8 cellular contexts compared by ENCODE assay signal in genomic region chr17:75783803-75784472, GRCh38. TPM values are rescaled to one million over a fixed set of nuclear protein-coding genes. Genes with fewer than 3 reads are reported as not detected.
DNase-seq lines count a peak whose midpoint lies in the region; ATAC-seq and TF ChIP-seq lines count a peak whose summit lies in the region.

No MANE protein-coding gene starts in this region.

- H3K4me2 ChIP-seq in hepatocyte = peak overlapping the region; percentile 73

- H3K4me1 ChIP-seq in hepatocyte (ENCODE audit: insufficient read depth) = peaks cover 35% of the 10 kb centered on the region

- H3K9me3 ChIP-seq in hepatocyte (ENCODE audit: low read depth) = no peaks in the 10 kb centered on the region

- DNase-seq in GF-D8 (lab: John Stamatoyannopoulos, UW) = peak; percentile 55
- peak; percentile 15 for DNase-seq in activated naive CD4-positive, alpha-beta T cell treated with anti-CD3 and anti-CD28 coated beads, Interleukin-2, amount 50 U/mL, for 16 hours
- DNase-seq in hepatocyte (ENCODE audit: low spot score) = peak; percentile 34
- DNase-seq in kidney tubule cell (ENCODE audit: low spot score) = no peak
- DNase-seq in germinal center (ENCODE audit: low spot score) = no peak
- no peak for DNase-seq in NCI-H187 treated with DMSO at 0.1 percent for 48 hours (lab: John Stamatoyannopoulos, UW)

- H3K36me3 ChIP-seq in hepatocyte (replicated peaks; ENCODE audit: insufficient read depth, low read depth) = no peaks in the 10 kb centered on the region

- WGBS in hepatocyte (ENCODE audit: low lambda C conversion rate, missing lambda C conversion rate) = 78% methylated on average over 20 of the region's 20 CpGs

- no peaks in the 10 kb centered on the region for H3K27me3 ChIP-seq in hepatocyte

- peaks cover 5% of the 10 kb centered on the region for H4K20me1 ChIP-seq in hepatocyte (ENCODE audit: insufficient read depth, poor library complexity, severe bottlenecking)

- H3K4me3 ChIP-seq in hepatocyte = no peak overlapping the region
- H3K4me3 ChIP-seq in skin epidermis = peak overlapping the region; percentile 40 to 77 (median 49)

- no peak for TF ChIP-seq CTCF in hepatocyte (IDR thresholded peaks at IDR 0.05; ENCODE audit: poor library complexity)

- H3K9me2 ChIP-seq in hepatocyte (replicated peaks; ENCODE audit: insufficient read depth) = no peaks in the 10 kb centered on the region

- peaks cover 43% of the 10 kb centered on the region for H3K79me2 ChIP-seq in hepatocyte

- H3K27ac ChIP-seq in hepatocyte = peak overlapping the region; percentile 100
- peak overlapping the region; percentile 71 to 100 (median 99) for H3K27ac ChIP-seq in skin epidermis

- peak; percentile 3 for ATAC-seq in HG02943 (IDR thresholded peaks at IDR 0.05; ENCODE audit: low read depth, unreplicated experiment)

- H2AFZ ChIP-seq in hepatocyte = no peak overlapping the region

RNA-seq across cellular contexts. Expression of gene UNK, which starts 0.7 kb away (rescaled TPM):
- 26.7 and 30.9 TPM in 2 replicates for total RNA-seq in hepatocyte
- polyA plus RNA-seq in hepatocyte = 22.3 and 28.2 TPM in 2 replicates

RNA-seq across cellular contexts. Expression of gene GALK1, which starts 18.9 kb away (rescaled TPM):
- total RNA-seq in hepatocyte = 63.7 and 76.4 TPM in 2 replicates
- polyA plus RNA-seq in hepatocyte = 139 and 161 TPM in 2 replicates

Comparison
In these comparisons a context has a peak if more than half of its experiments do, and no peak if none do; other contexts are left out.
1. DNase-seq: peak in GF-D8 (single experiment), activated naive CD4-positive, alpha-beta T cell treated with anti-CD3 and anti-CD28 coated beads, Interleukin-2, amount 50 U/mL, for 16 hours (single experiment) and hepatocyte (single experiment); none in kidney tubule cell (single experiment), germinal center (single experiment) and NCI-H187 treated with DMSO at 0.1 percent for 48 hours (single experiment).